ENCODE assay signal across 8 cellular contexts in the genomic region with DNA sequence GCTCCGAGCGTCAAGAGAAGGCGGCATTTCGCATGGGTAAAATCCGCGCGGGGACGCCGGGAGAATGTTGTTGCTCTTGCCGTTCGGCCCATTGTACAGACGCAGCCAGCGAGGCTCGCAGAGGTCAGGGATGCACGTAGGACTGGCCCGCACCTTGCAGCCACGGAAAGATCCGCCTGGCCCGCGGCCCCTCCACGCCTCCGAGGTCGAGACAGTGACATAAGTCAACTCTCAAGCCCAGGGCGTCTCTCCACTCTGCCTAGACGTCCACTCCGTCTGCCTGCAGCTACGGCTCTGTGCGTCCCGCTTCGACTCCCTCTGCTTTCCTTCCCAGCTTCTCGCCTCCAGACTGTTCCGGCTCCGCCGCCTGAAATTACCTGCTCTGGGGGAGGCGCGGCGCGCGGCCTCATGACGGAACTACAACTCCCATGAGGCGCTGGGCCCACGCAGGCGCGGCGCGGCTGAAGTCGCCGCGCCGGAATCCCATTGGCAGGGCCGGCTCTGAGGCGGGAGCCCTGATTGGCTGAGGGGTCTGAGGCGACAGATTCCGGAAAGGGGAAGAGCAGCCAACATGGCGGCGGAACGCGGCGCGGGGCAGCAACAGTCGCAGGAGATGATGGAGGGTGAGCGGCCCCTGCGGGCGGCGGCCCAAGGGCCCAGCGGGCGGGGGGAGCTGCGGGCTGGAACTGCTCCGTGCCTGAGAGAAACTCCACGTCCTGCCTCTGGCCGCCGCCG. TPM values are rescaled to one million over a fixed set of nuclear protein-coding genes. Genes with fewer than 3 reads are reported as not detected.
DNase-seq lines count a peak whose midpoint lies in the region; ATAC-seq, FAIRE-seq and TF ChIP-seq lines count a peak whose summit lies in the region.

A gene with protein sequence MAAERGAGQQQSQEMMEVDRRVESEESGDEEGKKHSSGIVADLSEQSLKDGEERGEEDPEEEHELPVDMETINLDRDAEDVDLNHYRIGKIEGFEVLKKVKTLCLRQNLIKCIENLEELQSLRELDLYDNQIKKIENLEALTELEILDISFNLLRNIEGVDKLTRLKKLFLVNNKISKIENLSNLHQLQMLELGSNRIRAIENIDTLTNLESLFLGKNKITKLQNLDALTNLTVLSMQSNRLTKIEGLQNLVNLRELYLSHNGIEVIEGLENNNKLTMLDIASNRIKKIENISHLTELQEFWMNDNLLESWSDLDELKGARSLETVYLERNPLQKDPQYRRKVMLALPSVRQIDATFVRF (plus strand): TSS at position 543 of the 735 bp plus-strand sequence. CDS start 29 bp downstream, at position 572.

- H4K8ac ChIP-seq in H1 (ENCODE audit: extremely low read depth, insufficient read depth, low read length) (peak within 1 kb of the TSS; percentile 92; the same call in 1 of the 2 replicates), mesendoderm (ENCODE audit: low read depth, low read length) (no peak within 1 kb of the TSS)

- WGBS in H1 (ENCODE audit: extremely low coverage in 1 of 2, insufficient coverage in 1 of 2, insufficient read length in 1 of 2, insufficient replicate concordance in 2 of 2, low coverage in 1 of 2, low lambda C conversion rate in 2 of 2, missing lambda C conversion rate in 1 of 2), 2 experiments = 1% methylated on average over 61 of the region's 73 CpGs; no CpG with 5 or more reads in 1 of the 2 experiments
- WGBS in mesendoderm (ENCODE audit: extremely low coverage, insufficient coverage, low lambda C conversion rate) = no CpG with 5 or more reads among the region's 73 CpGs

- H3K4ac ChIP-seq in H1 (replicated peaks; ENCODE audit: insufficient read length, low read depth, low read length) (peak within 1 kb of the TSS; percentile 23), mesendoderm (ENCODE audit: low read depth, low read length) (no peak within 1 kb of the TSS)

- H2BK5ac ChIP-seq in H1 (ENCODE audit: low read depth, low read length) (no peak within 1 kb of the TSS), mesendoderm (ENCODE audit: low read length) (no peak within 1 kb of the TSS)

- no peak for TF ChIP-seq EP300 in H1 (IDR thresholded peaks at IDR 0.05; ENCODE audit: borderline replicate concordance in 1 of 2, low read depth in 2 of 2, low read length in 2 of 2)

- peak within 1 kb of the TSS; percentile 77; the same call in 1 of the 2 replicates for H2AFZ ChIP-seq in H1 (ENCODE audit: low read length)

- H3K9ac ChIP-seq in H1 (replicated peaks in 1 of 4; ENCODE audit: extremely low read depth in 1 of 4, low read depth in 3 of 4, low read length in 3 of 4) (peak within 1 kb of the TSS; percentile 59 to 76 (median 64)), mesendoderm (ENCODE audit: low read length) (peak within 1 kb of the TSS; percentile 77)

- no peaks in the 10 kb centered on the region for H3K9me3 ChIP-seq in H1 (ENCODE audit: insufficient read depth in 2 of 2, low read depth in 1 of 2, low read length in 1 of 2)

- H2AK5ac ChIP-seq in H1 (ENCODE audit: low read depth, low read length) = no peak within 1 kb of the TSS
- no peak within 1 kb of the TSS for H2AK5ac ChIP-seq in mesendoderm (ENCODE audit: low read length)

- H3K27me3 ChIP-seq in H1 (replicated peaks in 1 of 4; ENCODE audit: control insufficient read depth in 3 of 4, extremely low read depth in 1 of 4, insufficient read depth in 3 of 4, low read length in 3 of 4) (0 out of 7 replicates have a peak, but pooled peaks cover 0 to 3% (median 2%) of the 10 kb centered on the region in 4 experiments), mesendoderm (ENCODE audit: insufficient read depth, low read length, poor library complexity) (no peaks in the 10 kb centered on the region)

- H3K23me2 ChIP-seq in H1 (ENCODE audit: low read depth, low read length) = peaks cover 6% of the 10 kb centered on the region; the same call in 1 of the 2 replicates

- H3K14ac ChIP-seq in H1 (ENCODE audit: insufficient read length) = no peak within 1 kb of the TSS

- H3K4me1 ChIP-seq in H1 (replicated peaks in 1 of 4; ENCODE audit: control insufficient read depth in 3 of 4, insufficient read depth in 4 of 4, low read length in 3 of 4) = peaks cover 0 to 11% (median 7%) of the 10 kb centered on the region in 4 experiments; a peak in 6 of 7 replicates
- H3K4me1 ChIP-seq in mesendoderm (ENCODE audit: control insufficient read depth, low read depth, low read length) = no peaks in the 10 kb centered on the region

- peak within 1 kb of the TSS; percentile 10 for H4K5ac ChIP-seq in H1 (ENCODE audit: insufficient read length, low read depth, low read length)
- no peak within 1 kb of the TSS for H4K5ac ChIP-seq in mesendoderm (ENCODE audit: low read length)

- H4K20me1 ChIP-seq in H1 (replicated peaks in 1 of 2; ENCODE audit: control insufficient read depth in 1 of 2, insufficient read depth in 2 of 2, low read length in 2 of 2) = peaks cover 1 to 11% of the 10 kb centered on the region in 2 experiments

- TF ChIP-seq RAD21 in H1 (IDR thresholded peaks at IDR 0.05 in 1 of 2, conservative IDR thresholded peaks at IDR 0.05 in 1 of 2; ENCODE audit: low read depth in 2 of 2, low read length in 2 of 2) = 0 out of 4 replicates have a peak, but pooled peaks of 1 of the 2 experiments have one; percentile 6

- ATAC-seq in GM21367 (IDR thresholded peaks at IDR 0.05; ENCODE audit: unreplicated experiment) = peak; percentile 48

- H3K4me3 ChIP-seq in H1 (ENCODE audit: extremely low read depth in 1 of 4, insufficient read depth in 2 of 4, low read depth in 3 of 4, low read length in 4 of 4) = peak within 1 kb of the TSS; percentile 71 to 83 (median 79)
- H3K4me3 ChIP-seq in mesendoderm (ENCODE audit: low read length) = peak within 1 kb of the TSS; percentile 79

- peak within 1 kb of the TSS; percentile 71 to 98 for H3K4me2 ChIP-seq in H1 (ENCODE audit: insufficient read depth in 1 of 2, low read depth in 2 of 2, low read length in 2 of 2)
- peak within 1 kb of the TSS; percentile 99 for H3K4me2 ChIP-seq in mesendoderm (ENCODE audit: low read length)

- H2BK15ac ChIP-seq in H1 (ENCODE audit: low read length) = no peak within 1 kb of the TSS
- no peak within 1 kb of the TSS for H2BK15ac ChIP-seq in mesendoderm (replicated peaks; ENCODE audit: low read depth)

- peak; percentile 86 for DNase-seq in Caki2 (ENCODE audit: low read depth)
- DNase-seq in HTR-8/SVneo (ENCODE audit: insufficient read length, low spot score) = peak; percentile 99
- DNase-seq in NOMO-1 treated with dmso at 0.1 percent for 144 hours (lab: John Stamatoyannopoulos, UW; ENCODE audit: unreplicated experiment) = peak; percentile 96
- peak; percentile 82 to 93 (median 83) for DNase-seq in activated CD8-positive, alpha-beta memory T cell treated with anti-CD3 and anti-CD28 coated beads for 48 hours (ENCODE audit: low read depth in 2 of 3, low spot score in 2 of 3)
- peak; percentile 87 to 88 for DNase-seq in H1 (ENCODE audit: low read depth in 1 of 2, low spot score in 2 of 2)
- DNase-seq in mesendoderm = peak; percentile 98
- DNase-seq in stimulated activated CD8-positive, alpha-beta memory T cell treated with anti-CD3 and anti-CD28 coated beads, Interleukin-15, amount 100 ng/mL, for 1 hour (ENCODE audit: low read depth) = peak; percentile 86

- in situ Hi-C loops in Caki2 (cut with HindIII; ENCODE audit: low pct_unique_long_range_greater_than_20kb, low sequenced_read_pairs) = no loop called here

- POLR2A ChIA-PET in H1 (lab: Charles Lee; ENCODE audit: partially characterized antibody) = interaction anchor here (0.8 to 2.2 kb wide), 11 partner anchors 13 to 487 kb away, joined by 3 to 10 read pairs (median 3); a partner anchor contains a TSS

- H3K18ac ChIP-seq in H1 (ENCODE audit: extremely low read depth, low read length) = no peak within 1 kb of the TSS
- peak within 1 kb of the TSS; percentile 70 for H3K18ac ChIP-seq in mesendoderm (ENCODE audit: low read length)

- CTCF ChIA-PET in H1 (lab: Charles Lee; ENCODE audit: partially characterized antibody) = interaction anchor here (0.8 to 3.2 kb wide), 6 partner anchors 8 to 316 kb away, joined by 3 to 15 read pairs (median 4); no protein-coding TSS in a partner anchor

- H3K23ac ChIP-seq in H1 (ENCODE audit: insufficient read length) (no peak within 1 kb of the TSS), mesendoderm (ENCODE audit: low read length) (no peak within 1 kb of the TSS)

- TF ChIP-seq POLR2A in H1 (IDR thresholded peaks at IDR 0.05; ENCODE audit: control extremely low read depth in 1 of 2, low read depth in 2 of 2, low read length in 2 of 2) = no peak; a peak in 1 of 3 replicates

- H3K27ac ChIP-seq in H1 (ENCODE audit: low read depth, low read length) (no peak within 1 kb of the TSS; the same call in 1 of the 2 replicates), mesendoderm (ENCODE audit: low read depth, low read length) (peak within 1 kb of the TSS; percentile 33)

- peaks cover 6% of the 10 kb centered on the region for H3K79me1 ChIP-seq in H1 (ENCODE audit: low read depth, low read length)
- H3K79me1 ChIP-seq in mesendoderm (ENCODE audit: low read length) = peaks cover 14% of the 10 kb centered on the region

- H4K91ac ChIP-seq in H1 (replicated peaks; ENCODE audit: insufficient read length, low read length) = no peak within 1 kb of the TSS

- no peak within 1 kb of the TSS for H2BK20ac ChIP-seq in H1 (ENCODE audit: low read length)

- FAIRE-seq in HTR-8/SVneo (lab: Jason Lieb, UNC) (peak; percentile 87), H1 (lab: Jason Lieb, UNC) (no peak)

- H3K56ac ChIP-seq in H1 (replicated peaks; ENCODE audit: insufficient read length, low read depth, low read length) (no peak within 1 kb of the TSS), mesendoderm (ENCODE audit: low read length) (peak within 1 kb of the TSS; percentile 85)

- H3K79me2 ChIP-seq in H1 (ENCODE audit: control insufficient read depth in 1 of 2, insufficient read depth in 2 of 2, low read length in 2 of 2) (peaks cover 0 to 32% of the 10 kb centered on the region in 2 experiments; a peak in 2 of 4 replicates), mesendoderm (ENCODE audit: control insufficient read depth, insufficient read depth, low read length) (no peaks in the 10 kb centered on the region)

- H3K36me3 ChIP-seq in H1 (ENCODE audit: control insufficient read depth in 2 of 4, insufficient read depth in 4 of 4, low read length in 3 of 4) (peaks cover 0 to 2% (median 0%) of the 10 kb centered on the region in 4 experiments; a peak in 1 of 8 replicates), mesendoderm (ENCODE audit: control insufficient read depth, insufficient read depth, low read length) (no peaks in the 10 kb centered on the region)

- H2BK120ac ChIP-seq in H1 (replicated peaks; ENCODE audit: low read depth, low read length) (no peak within 1 kb of the TSS), mesendoderm (ENCODE audit: low read depth, low read length) (no peak within 1 kb of the TSS)

- H2BK12ac ChIP-seq in H1 (ENCODE audit: low read depth, low read length) = peak within 1 kb of the TSS; percentile 60; the same call in 1 of the 2 replicates

- peak in 1 of 3 experiments; percentile 6; a peak in 1 of 4 replicates for TF ChIP-seq CTCF in H1 (IDR thresholded peaks at IDR 0.05; ENCODE audit: control extremely low read depth in 1 of 3, insufficient read depth in 1 of 3, low read depth in 1 of 3, low read length in 3 of 3)

RNA-seq across cellular contexts. Expression of the gene that starts here (rescaled TPM):
- 55.7 and 64.6 TPM in 2 replicates for total RNA-seq in Caki2 (2014; rRNA removed; shearing (Covaris generic); ENCODE audit: low replicate concordance)
- total RNA-seq in H1 (2021; fragmentation: NEBNext Ultra II Directional; extraction: Animal tissue kit (Norgen Biotek cat#: 25700)) = 51.9 and 64.0 TPM in 2 replicates
- polyA plus RNA-seq in H1 (2011; rRNA removed) = 18.6 and 22.2 TPM in 2 replicates
- polyA plus RNA-seq in H1 (2011; cell fraction: cytosol; rRNA removed) = 45.3 TPM
- polyA plus RNA-seq in H1 (2011; cell fraction: nucleus; rRNA removed) = 19.2 TPM
- polyA plus RNA-seq in H1 (2012, experiment 1 of 2) = 67.5 to 85.0 TPM (median 71.6 TPM) in 4 replicates
- polyA plus RNA-seq in H1 (2012, experiment 2 of 2) = 49.4 TPM
- polyA plus RNA-seq in H1 (2013, experiment 1 of 2) = 45.2 TPM
- 48.2 TPM for polyA plus RNA-seq in H1 (2013, experiment 2 of 2)
- polyA minus RNA-seq in H1 (2011; rRNA and poly(A)+ RNA removed) = 14.6 and 15.9 TPM in 2 replicates
- polyA minus RNA-seq in H1 (2011; cell fraction: cytosol; rRNA and poly(A)+ RNA removed) = 20.7 TPM
- 9.3 TPM for polyA minus RNA-seq in H1 (2011; cell fraction: nucleus; rRNA and poly(A)+ RNA removed)
- 54.8 TPM for polyA plus RNA-seq in mesendoderm (2013, experiment 1 of 2)
- 56.0 TPM for polyA plus RNA-seq in mesendoderm (2013, experiment 2 of 2)
